2 cellular contexts compared by ENCODE assay signal in the genomic region with DNA sequence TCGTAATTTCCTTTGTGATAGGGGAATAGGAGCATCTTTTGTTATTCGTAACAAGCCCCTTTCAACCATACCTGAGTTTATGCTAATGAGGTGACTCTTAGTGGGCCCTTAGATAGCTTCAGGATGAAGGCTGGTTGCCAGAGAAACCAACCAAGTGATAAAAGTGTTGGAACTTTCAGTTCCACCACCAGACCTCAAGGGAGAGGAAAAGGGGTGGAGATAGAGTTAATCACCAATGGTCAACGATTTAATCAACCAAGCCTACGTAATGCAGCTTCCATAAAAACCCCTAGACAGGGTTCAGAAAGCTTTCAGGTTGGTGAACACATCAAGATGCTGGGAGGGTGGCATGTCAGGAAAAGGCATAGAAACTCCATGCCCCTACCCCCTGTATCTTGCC.
A peak's percentile ranks its signal among the peaks of the same experiment; 100 is the strongest.
TF ChIP-seq lines count a peak whose summit lies in the region.

No MANE protein-coding gene starts in this region.

TF ChIP-seq in GM23338, 12 proteins besides CTCF, POLR2A, EP300 and RAD21 (continues in another document):
- TF ChIP-seq ZNF331 (CRISPR knock-in tag; IDR thresholded peaks at IDR 0.05; ENCODE audit: low read depth) (no peak), EZH2 (IDR thresholded peaks at IDR 0.05; ENCODE audit: low read depth, unreplicated experiment) (no peak), EZH2phosphoT487 (IDR thresholded peaks at IDR 0.05; ENCODE audit: unreplicated experiment) (no peak), POLR2AphosphoS5 (IDR thresholded peaks at IDR 0.05; ENCODE audit: low read depth) (no peak), STAT1 (IDR thresholded peaks at IDR 0.05; ENCODE audit: unreplicated experiment) (no peak), JUNB (IDR thresholded peaks at IDR 0.05; ENCODE audit: unreplicated experiment) (no peak), CREB1 (CRISPR knock-in tag; IDR thresholded peaks at IDR 0.05; ENCODE audit: low read depth) (no peak)
- TF ChIP-seq, protein P1, sequence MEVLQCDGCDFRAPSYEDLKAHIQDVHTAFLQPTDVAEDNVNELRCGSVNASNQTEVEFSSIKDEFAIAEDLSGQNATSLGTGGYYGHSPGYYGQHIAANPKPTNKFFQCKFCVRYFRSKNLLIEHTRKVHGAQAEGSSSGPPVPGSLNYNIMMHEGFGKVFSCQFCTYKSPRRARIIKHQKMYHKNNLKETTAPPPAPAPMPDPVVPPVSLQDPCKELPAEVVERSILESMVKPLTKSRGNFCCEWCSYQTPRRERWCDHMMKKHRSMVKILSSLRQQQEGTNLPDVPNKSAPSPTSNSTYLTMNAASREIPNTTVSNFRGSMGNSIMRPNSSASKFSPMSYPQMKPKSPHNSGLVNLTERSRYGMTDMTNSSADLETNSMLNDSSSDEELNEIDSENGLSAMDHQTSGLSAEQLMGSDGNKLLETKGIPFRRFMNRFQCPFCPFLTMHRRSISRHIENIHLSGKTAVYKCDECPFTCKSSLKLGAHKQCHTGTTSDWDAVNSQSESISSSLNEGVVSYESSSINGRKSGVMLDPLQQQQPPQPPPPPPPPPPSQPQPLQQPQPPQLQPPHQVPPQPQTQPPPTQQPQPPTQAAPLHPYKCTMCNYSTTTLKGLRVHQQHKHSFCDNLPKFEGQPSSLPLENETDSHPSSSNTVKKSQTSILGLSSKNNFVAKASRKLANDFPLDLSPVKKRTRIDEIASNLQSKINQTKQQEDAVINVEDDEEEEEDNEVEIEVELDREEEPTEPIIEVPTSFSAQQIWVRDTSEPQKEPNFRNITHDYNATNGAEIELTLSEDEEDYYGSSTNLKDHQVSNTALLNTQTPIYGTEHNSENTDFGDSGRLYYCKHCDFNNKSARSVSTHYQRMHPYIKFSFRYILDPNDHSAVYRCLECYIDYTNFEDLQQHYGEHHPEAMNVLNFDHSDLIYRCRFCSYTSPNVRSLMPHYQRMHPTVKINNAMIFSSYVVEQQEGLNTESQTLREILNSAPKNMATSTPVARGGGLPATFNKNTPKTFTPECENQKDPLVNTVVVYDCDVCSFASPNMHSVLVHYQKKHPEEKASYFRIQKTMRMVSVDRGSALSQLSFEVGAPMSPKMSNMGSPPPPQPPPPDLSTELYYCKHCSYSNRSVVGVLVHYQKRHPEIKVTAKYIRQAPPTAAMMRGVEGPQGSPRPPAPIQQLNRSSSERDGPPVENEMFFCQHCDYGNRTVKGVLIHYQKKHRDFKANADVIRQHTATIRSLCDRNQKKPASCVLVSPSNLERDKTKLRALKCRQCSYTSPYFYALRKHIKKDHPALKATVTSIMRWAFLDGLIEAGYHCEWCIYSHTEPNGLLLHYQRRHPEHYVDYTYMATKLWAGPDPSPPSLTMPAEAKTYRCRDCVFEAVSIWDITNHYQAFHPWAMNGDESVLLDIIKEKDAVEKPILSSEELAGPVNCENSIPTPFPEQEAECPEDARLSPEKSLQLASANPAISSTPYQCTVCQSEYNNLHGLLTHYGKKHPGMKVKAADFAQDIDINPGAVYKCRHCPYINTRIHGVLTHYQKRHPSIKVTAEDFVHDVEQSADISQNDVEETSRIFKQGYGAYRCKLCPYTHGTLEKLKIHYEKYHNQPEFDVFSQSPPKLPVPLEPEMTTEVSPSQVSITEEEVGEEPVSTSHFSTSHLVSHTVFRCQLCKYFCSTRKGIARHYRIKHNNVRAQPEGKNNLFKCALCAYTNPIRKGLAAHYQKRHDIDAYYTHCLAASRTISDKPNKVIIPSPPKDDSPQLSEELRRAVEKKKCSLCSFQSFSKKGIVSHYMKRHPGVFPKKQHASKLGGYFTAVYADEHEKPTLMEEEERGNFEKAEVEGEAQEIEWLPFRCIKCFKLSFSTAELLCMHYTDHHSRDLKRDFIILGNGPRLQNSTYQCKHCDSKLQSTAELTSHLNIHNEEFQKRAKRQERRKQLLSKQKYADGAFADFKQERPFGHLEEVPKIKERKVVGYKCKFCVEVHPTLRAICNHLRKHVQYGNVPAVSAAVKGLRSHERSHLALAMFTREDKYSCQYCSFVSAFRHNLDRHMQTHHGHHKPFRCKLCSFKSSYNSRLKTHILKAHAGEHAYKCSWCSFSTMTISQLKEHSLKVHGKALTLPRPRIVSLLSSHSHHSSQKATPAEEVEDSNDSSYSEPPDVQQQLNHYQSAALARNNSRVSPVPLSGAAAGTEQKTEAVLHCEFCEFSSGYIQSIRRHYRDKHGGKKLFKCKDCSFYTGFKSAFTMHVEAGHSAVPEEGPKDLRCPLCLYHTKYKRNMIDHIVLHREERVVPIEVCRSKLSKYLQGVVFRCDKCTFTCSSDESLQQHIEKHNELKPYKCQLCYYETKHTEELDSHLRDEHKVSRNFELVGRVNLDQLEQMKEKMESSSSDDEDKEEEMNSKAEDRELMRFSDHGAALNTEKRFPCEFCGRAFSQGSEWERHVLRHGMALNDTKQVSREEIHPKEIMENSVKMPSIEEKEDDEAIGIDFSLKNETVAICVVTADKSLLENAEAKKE (CRISPR knock-in tag; IDR thresholded peaks at IDR 0.05): no peak
- TF ChIP-seq, protein P2, sequence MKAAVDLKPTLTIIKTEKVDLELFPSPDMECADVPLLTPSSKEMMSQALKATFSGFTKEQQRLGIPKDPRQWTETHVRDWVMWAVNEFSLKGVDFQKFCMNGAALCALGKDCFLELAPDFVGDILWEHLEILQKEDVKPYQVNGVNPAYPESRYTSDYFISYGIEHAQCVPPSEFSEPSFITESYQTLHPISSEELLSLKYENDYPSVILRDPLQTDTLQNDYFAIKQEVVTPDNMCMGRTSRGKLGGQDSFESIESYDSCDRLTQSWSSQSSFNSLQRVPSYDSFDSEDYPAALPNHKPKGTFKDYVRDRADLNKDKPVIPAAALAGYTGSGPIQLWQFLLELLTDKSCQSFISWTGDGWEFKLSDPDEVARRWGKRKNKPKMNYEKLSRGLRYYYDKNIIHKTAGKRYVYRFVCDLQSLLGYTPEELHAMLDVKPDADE (IDR thresholded peaks at IDR 0.05): no peak
- TF ChIP-seq, protein P3, sequence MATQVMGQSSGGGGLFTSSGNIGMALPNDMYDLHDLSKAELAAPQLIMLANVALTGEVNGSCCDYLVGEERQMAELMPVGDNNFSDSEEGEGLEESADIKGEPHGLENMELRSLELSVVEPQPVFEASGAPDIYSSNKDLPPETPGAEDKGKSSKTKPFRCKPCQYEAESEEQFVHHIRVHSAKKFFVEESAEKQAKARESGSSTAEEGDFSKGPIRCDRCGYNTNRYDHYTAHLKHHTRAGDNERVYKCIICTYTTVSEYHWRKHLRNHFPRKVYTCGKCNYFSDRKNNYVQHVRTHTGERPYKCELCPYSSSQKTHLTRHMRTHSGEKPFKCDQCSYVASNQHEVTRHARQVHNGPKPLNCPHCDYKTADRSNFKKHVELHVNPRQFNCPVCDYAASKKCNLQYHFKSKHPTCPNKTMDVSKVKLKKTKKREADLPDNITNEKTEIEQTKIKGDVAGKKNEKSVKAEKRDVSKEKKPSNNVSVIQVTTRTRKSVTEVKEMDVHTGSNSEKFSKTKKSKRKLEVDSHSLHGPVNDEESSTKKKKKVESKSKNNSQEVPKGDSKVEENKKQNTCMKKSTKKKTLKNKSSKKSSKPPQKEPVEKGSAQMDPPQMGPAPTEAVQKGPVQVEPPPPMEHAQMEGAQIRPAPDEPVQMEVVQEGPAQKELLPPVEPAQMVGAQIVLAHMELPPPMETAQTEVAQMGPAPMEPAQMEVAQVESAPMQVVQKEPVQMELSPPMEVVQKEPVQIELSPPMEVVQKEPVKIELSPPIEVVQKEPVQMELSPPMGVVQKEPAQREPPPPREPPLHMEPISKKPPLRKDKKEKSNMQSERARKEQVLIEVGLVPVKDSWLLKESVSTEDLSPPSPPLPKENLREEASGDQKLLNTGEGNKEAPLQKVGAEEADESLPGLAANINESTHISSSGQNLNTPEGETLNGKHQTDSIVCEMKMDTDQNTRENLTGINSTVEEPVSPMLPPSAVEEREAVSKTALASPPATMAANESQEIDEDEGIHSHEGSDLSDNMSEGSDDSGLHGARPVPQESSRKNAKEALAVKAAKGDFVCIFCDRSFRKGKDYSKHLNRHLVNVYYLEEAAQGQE (IDR thresholded peaks at IDR 0.05; ENCODE audit: unreplicated experiment): no peak

TF ChIP-seq in K562, 482 proteins besides CTCF, POLR2A, EP300 and RAD21:
- peak; percentile 57 for TF ChIP-seq RFX1 (IDR thresholded peaks at IDR 0.05)
- TF ChIP-seq FOXK1 (CRISPR knock-in tag; IDR thresholded peaks at IDR 0.05; ENCODE audit: borderline replicate concordance): no peak
